In genomic region chr17:65198653-65199382, GRCh38 we compare ENCODE assay signal across 1 cellular context.
TF ChIP-seq lines count a peak whose summit lies in the region.

No MANE protein-coding gene starts in this region.

TF ChIP-seq in GM23338, 12 proteins besides CTCF, POLR2A, EP300 and RAD21 (continued from another document):
- TF ChIP-seq ZNF462 (CRISPR knock-in tag; IDR thresholded peaks at IDR 0.05), result no peak
